ENCODE assay signal across 1 cellular context in genomic region chr22:49614966-49615965, GRCh38.
TF ChIP-seq lines count a peak whose summit lies in the region.

No MANE protein-coding gene starts in this region.

TF ChIP-seq in WTC11, 78 proteins besides CTCF, POLR2A, EP300 and RAD21 (continued from another document):
- no peak for TF ChIP-seq E2F1 (CRISPR knock-in tag; IDR thresholded peaks at IDR 0.05)
- TF ChIP-seq GTF2I (CRISPR knock-in tag; conservative IDR thresholded peaks at IDR 0.05): no peak
- no peak for TF ChIP-seq ARID4B (CRISPR knock-in tag; IDR thresholded peaks at IDR 0.05; ENCODE audit: borderline replicate concordance)
- no peak for TF ChIP-seq TP53 (CRISPR knock-in tag; IDR thresholded peaks at IDR 0.05)
- TF ChIP-seq E2F4 (CRISPR knock-in tag; IDR thresholded peaks at IDR 0.05; ENCODE audit: borderline replicate concordance, low read depth): no peak
- TF ChIP-seq NFATC4 (CRISPR knock-in tag; IDR thresholded peaks at IDR 0.05): no peak
- no peak for TF ChIP-seq ZNF281 (CRISPR knock-in tag; IDR thresholded peaks at IDR 0.05)
- no peak for TF ChIP-seq ESRRA (CRISPR knock-in tag; IDR thresholded peaks at IDR 0.05; ENCODE audit: borderline replicate concordance)
TF ChIP-seq in WTC11: peak in this region for 0.
